9 cellular contexts compared by ENCODE assay signal in the genomic region with DNA sequence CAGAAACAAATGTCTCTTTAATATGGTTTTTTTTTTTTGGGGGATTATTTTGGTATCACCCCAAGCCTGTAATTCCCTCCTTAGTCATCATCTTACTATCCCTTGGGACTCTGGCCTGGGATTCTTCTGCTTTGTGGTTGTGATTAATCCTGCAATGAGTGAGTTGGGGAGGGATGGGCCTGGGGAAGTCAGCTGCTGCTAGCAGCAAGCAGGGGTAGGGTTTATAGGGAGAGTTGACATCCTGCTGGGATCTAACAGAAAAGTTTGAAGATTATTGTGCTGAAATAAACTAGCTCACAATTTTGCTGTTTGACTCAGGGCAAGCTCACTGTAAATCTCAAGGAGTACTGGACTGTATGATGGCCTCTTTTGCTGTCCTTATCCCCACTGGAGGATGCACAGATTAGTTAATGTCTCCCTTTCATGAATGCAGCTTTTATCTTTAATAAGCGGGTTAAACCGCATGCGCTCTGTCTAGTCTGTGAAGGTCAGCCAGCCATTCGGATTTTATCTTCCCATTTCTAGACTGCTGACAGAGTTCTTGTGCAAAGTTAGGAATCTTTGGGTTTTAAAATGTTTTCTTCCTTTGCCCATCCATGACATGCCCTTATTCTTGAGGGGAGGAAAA.
A peak's percentile ranks its signal among the peaks of the same experiment; 100 is the strongest.
DNase-seq lines count a peak whose midpoint lies in the region; ATAC-seq, FAIRE-seq and TF ChIP-seq lines count a peak whose summit lies in the region.
"Had no signal": no experiment of that assay in that cellular context is flagged by ENCODE, and none has a peak within 500 bp of the region (broad histone marks: within the 10 kb centered on the region; RNA-seq: fewer than 3 reads in every experiment).

No MANE protein-coding gene starts in this region.

- ATAC-seq in GM21786 (IDR thresholded peaks at IDR 0.05; ENCODE audit: unreplicated experiment) = no peak
- no peak for ATAC-seq in HG03432 (IDR thresholded peaks at IDR 0.05; ENCODE audit: unreplicated experiment)

- H3K27ac ChIP-seq in colonic mucosa = no peak overlapping the region

- CTCF ChIA-PET in AG04449 (lab: Yijun Ruan, JAX) = no interaction called here

- intact Hi-C loops in activated T-helper 2 cell treated with anti-CD3 and anti-CD28 coated beads, Interferon-gamma antibody, Interleukin-2, Interleukin-4, amounts not matched to agents 10 μg/mL and 5 μg/mL and 100 μg/mL, durations not matched to agents 14 hours and 24 hours and 36 hours (cut with micrococcal nuclease) = no loop called here
- intact Hi-C loops in colonic mucosa (cut with DNase I) = no loop called here

- no peak for FAIRE-seq in D721Med (lab: Jason Lieb, UNC)

- no peak overlapping the region for H3K4me3 Mint-ChIP-seq in activated T-helper 2 cell treated with anti-CD3 and anti-CD28 coated beads, Interferon-gamma antibody, Interleukin-2, Interleukin-4, amounts not matched to agents 10 μg/mL and 5 μg/mL and 100 μg/mL, durations not matched to agents 14 hours and 24 hours and 36 hours (ENCODE audit: low read depth)

- no peak overlapping the region for H3K9ac ChIP-seq in colonic mucosa (ENCODE audit: low read depth in 2 of 2, low read length in 2 of 2)

- no peaks in the 10 kb centered on the region for H3K4me1 ChIP-seq in colonic mucosa

- H3K4me3 ChIP-seq in AG04449 (ENCODE audit: low read depth, low read length) (0 out of 2 replicates have a peak overlapping the region, but pooled peaks have one; percentile 1), colonic mucosa (no peak overlapping the region)

- peaks cover 47% of the 10 kb centered on the region for H3K36me3 Mint-ChIP-seq in activated T-helper 2 cell treated with anti-CD3 and anti-CD28 coated beads, Interferon-gamma antibody, Interleukin-2, Interleukin-4, amounts not matched to agents 10 μg/mL and 5 μg/mL and 100 μg/mL, durations not matched to agents 14 hours and 24 hours and 36 hours (ENCODE audit: low read depth)

- no peak for TF ChIP-seq CTCF in AG04449 (IDR thresholded peaks at IDR 0.05; ENCODE audit: insufficient read depth, low read length, missing control alignments)
- TF ChIP-seq CTCF in D721Med (IDR thresholded peaks at IDR 0.05; ENCODE audit: insufficient read depth, missing control alignments) = no peak
- no peak for TF ChIP-seq CTCF in colonic mucosa (IDR thresholded peaks at IDR 0.05)

- POLR2A ChIA-PET in AG04449 (lab: Yijun Ruan, JAX) = no interaction called here

- H3K36me3 ChIP-seq in colonic mucosa = no peaks in the 10 kb centered on the region

- no peaks in the 10 kb centered on the region for H3K9me3 ChIP-seq in colonic mucosa

- DNase-seq in AG04449 (ENCODE audit: low read depth, low spot score) (peak; percentile 91), HPDE6-E6E7 (ENCODE audit: extremely low spot score) (peak; percentile 31), iPS-NIHi11 (ENCODE audit: low spot score) (peak; percentile 17), D721Med (ENCODE audit: insufficient read length, low spot score) (no peak), colonic mucosa (no peak)
- no peak for DNase-seq in activated T-helper 2 cell treated with anti-CD3 and anti-CD28 coated beads, Interferon-gamma antibody, Interleukin-2, Interleukin-4, amounts not matched to agents 10 μg/mL and 5 μg/mL and 100 μg/mL, durations not matched to agents 14 hours and 24 hours and 36 hours (ENCODE audit: low spot score)
- DNase-seq: activated CD4-positive, CD25-positive, alpha-beta regulatory T cell had no signal

- no peaks in the 10 kb centered on the region for H3K27me3 Mint-ChIP-seq in activated T-helper 2 cell treated with anti-CD3 and anti-CD28 coated beads, Interferon-gamma antibody, Interleukin-2, Interleukin-4, amounts not matched to agents 10 μg/mL and 5 μg/mL and 100 μg/mL, durations not matched to agents 14 hours and 24 hours and 36 hours (ENCODE audit: low read depth)

- no peaks in the 10 kb centered on the region for H3K9me3 Mint-ChIP-seq in activated T-helper 2 cell treated with anti-CD3 and anti-CD28 coated beads, Interferon-gamma antibody, Interleukin-2, Interleukin-4, amounts not matched to agents 10 μg/mL and 5 μg/mL and 100 μg/mL, durations not matched to agents 14 hours and 24 hours and 36 hours

- peak overlapping the region; percentile 59 for H3K27ac Mint-ChIP-seq in activated T-helper 2 cell treated with anti-CD3 and anti-CD28 coated beads, Interferon-gamma antibody, Interleukin-2, Interleukin-4, amounts not matched to agents 10 μg/mL and 5 μg/mL and 100 μg/mL, durations not matched to agents 14 hours and 24 hours and 36 hours

- no peaks in the 10 kb centered on the region for H3K27me3 ChIP-seq in colonic mucosa

- peaks cover 79% of the 10 kb centered on the region for H3K4me1 Mint-ChIP-seq in activated T-helper 2 cell treated with anti-CD3 and anti-CD28 coated beads, Interferon-gamma antibody, Interleukin-2, Interleukin-4, amounts not matched to agents 10 μg/mL and 5 μg/mL and 100 μg/mL, durations not matched to agents 14 hours and 24 hours and 36 hours (ENCODE audit: low read depth)

Comparison
In these comparisons a context has a peak if more than half of its experiments do, and no peak if none do; other contexts are left out.
1. DNase-seq: peak in AG04449 (single experiment), HPDE6-E6E7 (single experiment) and iPS-NIHi11 (single experiment); none in activated T-helper 2 cell treated with anti-CD3 and anti-CD28 coated beads, Interferon-gamma antibody, Interleukin-2, Interleukin-4, amounts not matched to agents 10 μg/mL and 5 μg/mL and 100 μg/mL, durations not matched to agents 14 hours and 24 hours and 36 hours (single experiment), D721Med (single experiment) and colonic mucosa (single experiment).